31 cellular contexts compared by ENCODE assay signal in the genomic region with DNA sequence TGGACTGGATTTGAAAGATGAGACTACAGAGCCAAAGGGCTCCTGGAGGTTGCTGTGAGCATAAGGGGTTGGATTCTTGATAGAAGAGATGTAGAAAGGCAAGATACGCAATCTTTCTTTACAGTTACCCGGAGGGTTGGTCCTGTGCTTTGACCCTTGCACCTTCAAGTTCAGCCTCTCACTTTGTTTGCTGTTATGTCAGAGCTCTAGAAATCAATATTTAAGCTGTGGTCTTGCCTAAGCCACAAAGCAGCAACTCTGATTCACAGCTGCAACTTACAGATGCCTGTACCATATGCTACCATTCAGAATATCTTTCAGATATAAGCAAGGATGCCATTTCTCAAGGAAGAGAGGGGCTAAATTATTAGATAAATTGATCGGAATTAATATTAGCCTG.
DNase-seq lines count a peak whose midpoint lies in the region; ATAC-seq, FAIRE-seq and TF ChIP-seq lines count a peak whose summit lies in the region.
"Had no signal": no experiment of that assay in that cellular context is flagged by ENCODE, and none has a peak within 500 bp of the region (broad histone marks: within the 10 kb centered on the region; RNA-seq: fewer than 3 reads in every experiment).

No MANE protein-coding gene starts in this region.

- WGBS in body of pancreas, 2 donors: 32 to 34% methylated on average over 3 of the region's 3 CpGs

- no peaks in the 10 kb centered on the region for H3K9me3 ChIP-seq in effector memory CD4-positive, alpha-beta T cell (ENCODE audit: control insufficient read depth, low read length)
- H3K9me3 ChIP-seq in body of pancreas: no peaks in the 10 kb centered on the region
- H3K9me3 ChIP-seq: BE2C, colonic mucosa, thoracic aorta had no signal

- H3K27ac ChIP-seq in effector memory CD4-positive, alpha-beta T cell (ENCODE audit: insufficient read depth, low read length, poor library complexity, severe bottlenecking): no peak overlapping the region
- no peak overlapping the region for H3K27ac ChIP-seq in body of pancreas
- H3K27ac ChIP-seq: colonic mucosa, HL-60, SK-N-MC, thoracic aorta had no signal

- DNase-seq in RCC 7860 (ENCODE audit: low spot score): peak; percentile 33
- peak; percentile 32 for DNase-seq in mucosa of gallbladder (ENCODE audit: low spot score)
- no peak for DNase-seq in ecto neural progenitor cell (ENCODE audit: low spot score)
- no peak for DNase-seq in effector memory CD4-positive, alpha-beta T cell
- no peak for DNase-seq in body of pancreas
- DNase-seq: activated B cell treated with CpG ODN at 0.5 μM for 24 hours; activated CD4-positive, alpha-beta T cell treated with anti-CD3 and anti-CD28 coated beads, Interleukin-2, amount 10 ng/mL, durations not matched to agents 7 days and 5 days; activated effector memory CD4-positive, alpha-beta T cell treated with anti-CD3 and anti-CD28 coated beads, Interleukin-2, amount 50 U/mL, for 16 hours; activated naive CD8-positive, alpha-beta T cell treated with anti-CD3 and anti-CD28 coated beads for 36 hours; activated T-cell treated with anti-CD3 and anti-CD28 coated beads, Interleukin-2, amount 50 U/mL, for 24 hours; anterior cingulate cortex; BE2C; CD8-positive, alpha-beta T cell; colonic mucosa; DMS 273 treated with DMSO at 0.1 percent for 48 hours; effector memory CD8-positive, alpha-beta T cell; MV-4-11; naive B cell; NCI-H1436 treated with DMSO at 0.1 percent for 48 hours; NCI-H2107; NCI-H774; stimulated activated CD8-positive, alpha-beta memory T cell treated with anti-CD3 and anti-CD28 coated beads, Interleukin-4, amount 100 ng/mL, for 48 hours; stimulated activated naive CD8-positive, alpha-beta T cell treated with anti-CD3 and anti-CD28 coated beads, Interleukin-15, amount 100 ng/mL, for 72 hours had no signal

- no peaks in the 10 kb centered on the region for H3K4me1 ChIP-seq in effector memory CD4-positive, alpha-beta T cell (ENCODE audit: control insufficient read depth, insufficient read depth, low read length, poor library complexity, severe bottlenecking)
- no peaks in the 10 kb centered on the region for H3K4me1 ChIP-seq in body of pancreas
- H3K4me1 ChIP-seq: BE2C, colonic mucosa had no signal

- H3K36me3 ChIP-seq in effector memory CD4-positive, alpha-beta T cell (ENCODE audit: control insufficient read depth, insufficient read depth, low read length): no peaks in the 10 kb centered on the region
- H3K36me3 ChIP-seq in body of pancreas (replicated peaks in 1 of 2; ENCODE audit: insufficient read depth in 1 of 2, low read depth in 2 of 2): no peaks in the 10 kb centered on the region
- H3K36me3 ChIP-seq: BE2C, colonic mucosa, thoracic aorta had no signal

- intact Hi-C loops in body of pancreas (cut with DNase I): no loop called here

- no peak for TF ChIP-seq CTCF in body of pancreas (IDR thresholded peaks at IDR 0.05)

- FAIRE-seq in RCC 7860 (lab: Jason Lieb, UNC): peak; percentile 90
- FAIRE-seq: GM18507, urothelium cell line had no signal

- ATAC-seq in GM18867 (IDR thresholded peaks at IDR 0.05; ENCODE audit: unreplicated experiment) (peak; percentile 73), HG02798 (IDR thresholded peaks at IDR 0.05; ENCODE audit: poor library complexity, unreplicated experiment) (peak; percentile 62), body of pancreas (no peak)
- ATAC-seq: CD8-positive, alpha-beta T cell; effector memory CD8-positive, alpha-beta T cell; sciatic nerve; stimulated activated naive CD8-positive, alpha-beta T cell treated with anti-CD3 and anti-CD28 coated beads, Interleukin-15, amount 100 ng/mL, for 72 hours had no signal

- TF ChIP-seq POLR2A in body of pancreas (IDR thresholded peaks at IDR 0.05): no peak

- H3K4me3 ChIP-seq in effector memory CD4-positive, alpha-beta T cell (ENCODE audit: insufficient read depth, low read depth, low read length, poor library complexity, severe bottlenecking): no peak overlapping the region
- no peak overlapping the region for H3K4me3 ChIP-seq in body of pancreas
- H3K4me3 ChIP-seq: colonic mucosa, SK-N-MC, thoracic aorta had no signal

- H3K27me3 ChIP-seq in effector memory CD4-positive, alpha-beta T cell (replicated peaks; ENCODE audit: control insufficient read depth, insufficient read depth, low read length, poor library complexity, severe bottlenecking): no peaks in the 10 kb centered on the region
- no peaks in the 10 kb centered on the region for H3K27me3 ChIP-seq in body of pancreas
- H3K27me3 ChIP-seq: BE2C, colonic mucosa had no signal

Comparison
In these comparisons a context has a peak if more than half of its experiments do, and no peak if none do; other contexts are left out.
1. DNase-seq: peak in RCC 7860 (single experiment) and mucosa of gallbladder (single experiment); none in ecto neural progenitor cell (single experiment), effector memory CD4-positive, alpha-beta T cell (0 of 3) and body of pancreas (0 of 4).